In the genomic region with DNA sequence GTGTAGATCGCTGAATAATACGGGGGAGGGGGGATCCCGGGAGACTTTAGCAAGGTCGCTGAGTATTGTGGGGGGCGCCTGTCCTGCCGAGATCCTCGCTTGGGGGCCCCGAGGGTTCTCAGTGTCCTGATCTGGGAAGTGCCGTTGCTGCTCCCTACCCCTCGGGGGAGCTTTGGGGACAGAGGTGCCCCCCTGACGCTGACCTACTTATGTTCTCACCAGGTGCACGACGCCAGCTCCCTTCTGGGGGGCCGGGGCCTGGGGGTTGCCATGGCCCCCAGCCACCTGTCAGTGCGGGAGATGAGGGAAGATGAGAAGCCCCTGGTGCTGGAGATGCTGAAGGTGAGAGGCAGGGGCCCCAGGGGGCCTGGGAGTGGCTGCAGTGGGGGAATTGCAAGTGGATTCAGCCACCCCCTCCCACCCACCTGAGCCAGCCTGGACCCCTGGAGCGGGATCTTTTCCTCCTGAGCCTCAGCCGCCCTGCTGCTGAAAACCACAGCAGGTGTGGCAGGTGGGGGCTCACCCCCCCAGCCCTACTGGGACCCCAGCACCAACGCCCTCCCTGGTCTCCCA, we compare ENCODE assay signal across 6 cellular contexts. TPM values are rescaled to one million over a fixed set of nuclear protein-coding genes. Genes with fewer than 3 reads are reported as not detected.
DNase-seq lines count a peak whose midpoint lies in the region; ATAC-seq and TF ChIP-seq lines count a peak whose summit lies in the region.

No MANE protein-coding gene starts in this region.

- CTCF ChIA-PET in activated CD4-positive, alpha-beta T cell treated with anti-CD3 and anti-CD28 coated beads, Interleukin-2, amount 10 ng/mL, durations not matched to agents 7 days and 5 days (lab: Charles Lee) = interaction anchor here (1.1 to 2.0 kb wide), 5 partner anchors 16 to 147 kb away, joined by 3 to 15 read pairs (median 3); no protein-coding TSS in a partner anchor

- no peak for ATAC-seq in thoracic aorta (ENCODE audit: insufficient number of reproducible peaks, low FRiP score, low read depth)
- ATAC-seq in HG03175 (IDR thresholded peaks at IDR 0.05; ENCODE audit: unreplicated experiment) = no peak
- no peak for ATAC-seq in HG03565 (IDR thresholded peaks at IDR 0.05; ENCODE audit: unreplicated experiment)

- peak overlapping the region; percentile 74 for H3K4me3 Mint-ChIP-seq in activated CD4-positive, alpha-beta T cell treated with anti-CD3 and anti-CD28 coated beads, Interleukin-2, amount 10 ng/mL, durations not matched to agents 7 days and 5 days

- no peak for TF ChIP-seq CTCF in fibroblast of mammary gland (conservative IDR thresholded peaks at IDR 0.05; ENCODE audit: control insufficient read depth, insufficient read depth, low read depth, low read length)
- TF ChIP-seq CTCF in thoracic aorta (IDR thresholded peaks at IDR 0.05) = no peak

- peaks cover 10% of the 10 kb centered on the region for H3K36me3 ChIP-seq in thoracic aorta

- H3K9me3 ChIP-seq in thoracic aorta = no peaks in the 10 kb centered on the region

- H3K36me3 Mint-ChIP-seq in activated CD4-positive, alpha-beta T cell treated with anti-CD3 and anti-CD28 coated beads, Interleukin-2, amount 10 ng/mL, durations not matched to agents 7 days and 5 days (ENCODE audit: low read depth) = peaks cover 1% of the 10 kb centered on the region

- POLR2A ChIA-PET in activated CD4-positive, alpha-beta T cell treated with anti-CD3 and anti-CD28 coated beads, Interleukin-2, amount 10 ng/mL, durations not matched to agents 7 days and 5 days (lab: Charles Lee) = interaction anchor here (0.6 to 1.0 kb wide), 2 partner anchors 9 to 314 kb away, joined by 3 to 5 read pairs; a partner anchor contains a TSS

- no peak for DNase-seq in activated CD4-positive, alpha-beta T cell treated with anti-CD3 and anti-CD28 coated beads, Interleukin-2, amount 10 ng/mL, durations not matched to agents 7 days and 5 days
- no peak for DNase-seq in activated CD4-positive, alpha-beta T cell treated with anti-CD3 and anti-CD28 coated beads, Interleukin-2, amount 50 U/mL, for 1 hour
- DNase-seq in fibroblast of mammary gland (ENCODE audit: low read depth) = no peak
- no peak for DNase-seq in thoracic aorta (ENCODE audit: low spot score)

- H3K27ac ChIP-seq in thoracic aorta = peak overlapping the region; percentile 58 to 90

- peak overlapping the region; percentile 60 for H3K4me3 ChIP-seq in fibroblast of mammary gland (ENCODE audit: control insufficient read depth, low read depth, low read length)
- peak overlapping the region; percentile 91 for H3K4me3 ChIP-seq in thoracic aorta

- no peaks in the 10 kb centered on the region for H3K27me3 Mint-ChIP-seq in activated CD4-positive, alpha-beta T cell treated with anti-CD3 and anti-CD28 coated beads, Interleukin-2, amount 10 ng/mL, durations not matched to agents 7 days and 5 days

- H3K4me1 Mint-ChIP-seq in activated CD4-positive, alpha-beta T cell treated with anti-CD3 and anti-CD28 coated beads, Interleukin-2, amount 10 ng/mL, durations not matched to agents 7 days and 5 days = peaks cover 9% of the 10 kb centered on the region

- peaks cover 31 to 42% of the 10 kb centered on the region in 2 donors for H3K4me1 ChIP-seq in thoracic aorta (ENCODE audit: control insufficient read depth in 1 of 2, low read depth in 2 of 2)

- no peaks in the 10 kb centered on the region for H3K9me3 Mint-ChIP-seq in activated CD4-positive, alpha-beta T cell treated with anti-CD3 and anti-CD28 coated beads, Interleukin-2, amount 10 ng/mL, durations not matched to agents 7 days and 5 days

- no peaks in the 10 kb centered on the region for H3K27me3 ChIP-seq in thoracic aorta (replicated peaks; ENCODE audit: insufficient read depth)

- peak overlapping the region; percentile 85 for H3K27ac Mint-ChIP-seq in activated CD4-positive, alpha-beta T cell treated with anti-CD3 and anti-CD28 coated beads, Interleukin-2, amount 10 ng/mL, durations not matched to agents 7 days and 5 days

RNA-seq across cellular contexts. Expression of a gene that starts 0.5 kb away (rescaled TPM):
- 10 to 100 TPM; 11.7 TPM for total RNA-seq in activated CD4-positive, alpha-beta T cell treated with anti-CD3 and anti-CD28 coated beads, Interleukin-2, amount 10 ng/mL, durations not matched to agents 7 days and 5 days
- total RNA-seq in thoracic aorta = 1 to 10 TPM; 3.4 to 3.8 TPM

RNA-seq across cellular contexts. Expression of a gene that starts 2.7 kb away (rescaled TPM):
- total RNA-seq in activated CD4-positive, alpha-beta T cell treated with anti-CD3 and anti-CD28 coated beads, Interleukin-2, amount 10 ng/mL, durations not matched to agents 7 days and 5 days = under 1 TPM; 0.42 to 0.98 TPM
- total RNA-seq in thoracic aorta = 10 to 100 TPM in 1 of 2 donors, 1 to 10 TPM in 1; 4.3 to 58.3 TPM

RNA-seq across cellular contexts. Expression of a gene that starts 9.1 kb away (rescaled TPM):
- 1 to 10 TPM; 7.3 to 9.7 TPM for total RNA-seq in activated CD4-positive, alpha-beta T cell treated with anti-CD3 and anti-CD28 coated beads, Interleukin-2, amount 10 ng/mL, durations not matched to agents 7 days and 5 days
- 1 to 10 TPM; 3.5 to 7.2 TPM for total RNA-seq in thoracic aorta

RNA-seq across cellular contexts. Expression of a gene that starts 21.0 kb away (rescaled TPM):
- not detected for total RNA-seq in activated CD4-positive, alpha-beta T cell treated with anti-CD3 and anti-CD28 coated beads, Interleukin-2, amount 10 ng/mL, durations not matched to agents 7 days and 5 days
- not detected for total RNA-seq in thoracic aorta

RNA-seq across cellular contexts. Expression of a gene that starts 24.1 kb away (rescaled TPM):
- 10 to 100 TPM; 18.9 to 20.7 TPM for total RNA-seq in activated CD4-positive, alpha-beta T cell treated with anti-CD3 and anti-CD28 coated beads, Interleukin-2, amount 10 ng/mL, durations not matched to agents 7 days and 5 days
- total RNA-seq in thoracic aorta = 10 to 100 TPM; 18.8 to 27.4 TPM
